Comparison of ENCODE assay signal across 19 cellular contexts in the genomic region with DNA sequence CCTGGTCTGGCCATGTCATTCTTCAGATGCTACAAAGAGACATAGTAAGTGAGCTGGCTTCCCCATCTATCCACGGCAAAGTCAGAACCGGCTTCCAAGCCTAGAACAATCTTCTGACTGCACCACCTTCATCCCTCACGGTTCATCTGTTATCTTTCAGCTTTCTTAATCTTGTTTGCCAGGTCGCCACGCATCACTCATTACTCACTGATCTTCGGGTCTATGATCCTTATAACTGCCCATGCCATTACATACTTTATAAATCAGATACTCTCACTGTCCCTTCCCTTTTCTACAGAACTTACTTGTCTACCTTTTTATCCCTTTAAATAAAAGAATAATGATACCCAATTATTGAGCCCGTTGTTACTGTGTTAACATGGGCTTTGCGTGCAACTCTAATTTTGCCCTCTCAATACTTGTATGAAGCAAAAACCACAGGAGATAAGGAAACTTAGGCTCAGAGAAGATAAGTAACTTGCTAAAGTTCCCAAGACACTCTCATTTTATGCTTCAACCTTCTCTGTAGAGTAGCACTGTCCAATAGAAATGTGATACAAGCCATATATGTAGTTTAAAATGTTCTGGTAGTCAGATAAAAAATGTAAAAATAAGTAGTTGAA.
"Had no signal": no experiment of that assay in that cellular context is flagged by ENCODE, and none has a peak within 500 bp of the region (broad histone marks: within the 10 kb centered on the region; RNA-seq: fewer than 3 reads in every experiment).

No MANE protein-coding gene starts in this region.

- H3K36me3 ChIP-seq: cardiac muscle cell, left ventricle myocardium inferior, prostate gland, spleen, upper lobe of right lung had no signal

- H3K27ac ChIP-seq: cardiac muscle cell, epithelial cell of prostate, left ventricle myocardium inferior, spleen, upper lobe of right lung had no signal

- H3K4me1 ChIP-seq: left ventricle myocardium inferior, prostate gland, spleen, upper lobe of right lung had no signal

- H3K9me3 ChIP-seq: left ventricle myocardium inferior, prostate gland, spleen, upper lobe of right lung had no signal

- DNase-seq: activated CD4-positive, alpha-beta memory T cell treated with anti-CD3 and anti-CD28 coated beads for 36 hours; activated CD4-positive, alpha-beta T cell treated with anti-CD3 and anti-CD28 coated beads for 48 hours; activated naive CD4-positive, alpha-beta T cell treated with anti-CD3 and anti-CD28 coated beads for 36 hours; activated naive CD8-positive, alpha-beta T cell treated with anti-CD3 and anti-CD28 coated beads, Interleukin-2, amount 10 ng/mL, durations not matched to agents 7 days and 5 days; activated T-cell treated with anti-CD3 and anti-CD28 coated beads, Interleukin-2, amount 50 U/mL, for 48 hours; amygdala; cortex of kidney; endodermal cell; foreskin fibroblast; left ventricle myocardium inferior; natural killer cell; spleen; stimulated activated CD4-positive, alpha-beta T cell treated with anti-CD3 and anti-CD28 coated beads, Interleukin-4, amount 100 ng/mL, for 24 hours; stimulated activated naive CD8-positive, alpha-beta T cell treated with anti-CD3 and anti-CD28 coated beads, Interleukin-15, Interleukin-2, amounts not matched to agents 100 U/mL and 50 U/mL, for 24 hours; upper lobe of right lung had no signal

- ATAC-seq: natural killer cell; stimulated activated naive CD8-positive, alpha-beta T cell treated with anti-CD3 and anti-CD28 coated beads, Interleukin-15, Interleukin-2, amounts not matched to agents 100 U/mL and 50 U/mL, for 24 hours; upper lobe of right lung had no signal

- FAIRE-seq: TTC549 had no signal

- H3K27me3 ChIP-seq: cardiac muscle cell, upper lobe of right lung had no signal

- H3K4me3 ChIP-seq: cardiac muscle cell, left ventricle myocardium inferior, prostate gland, spleen, upper lobe of right lung had no signal
